ENCODE assay signal across 10 cellular contexts in the genomic region with DNA sequence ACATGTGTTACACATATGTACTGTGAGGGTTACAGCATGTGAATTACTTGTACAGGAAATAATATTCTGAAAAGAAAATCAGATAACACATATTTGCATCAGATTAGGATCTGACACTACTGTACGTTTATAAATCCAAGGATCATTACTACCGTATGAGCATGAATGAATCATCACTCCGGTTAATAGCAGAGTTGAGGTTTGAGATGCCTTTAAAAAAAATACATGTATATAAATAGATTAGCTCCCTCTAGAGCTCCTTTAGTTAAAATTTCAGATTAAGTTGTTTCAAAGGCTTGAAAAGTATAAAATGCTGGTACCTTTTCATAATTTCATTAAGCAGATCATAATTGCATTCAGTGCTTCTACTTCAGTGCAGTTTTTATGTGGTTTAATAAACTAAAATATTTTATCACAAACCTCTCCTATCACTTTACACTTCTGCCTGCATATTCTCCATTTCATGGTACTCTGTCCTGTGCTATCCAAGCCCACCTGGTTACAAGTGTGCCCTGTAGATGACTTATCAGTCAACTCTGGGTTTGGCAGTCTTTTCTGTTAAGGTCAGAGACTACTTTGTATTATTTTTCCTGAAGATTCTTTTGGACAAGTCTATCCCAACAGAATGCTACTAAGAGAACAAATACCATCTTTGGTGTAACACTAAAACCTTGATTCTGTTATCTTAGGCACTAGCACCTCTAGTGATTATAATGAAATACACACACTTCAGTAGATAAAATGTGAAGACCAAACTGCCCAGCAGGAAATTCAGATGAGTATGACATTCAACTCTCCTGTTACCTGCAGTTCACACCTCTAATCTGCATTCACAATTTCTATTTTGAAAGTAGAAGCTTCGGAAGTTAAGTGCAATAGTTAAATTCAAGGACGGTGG. TPM values are rescaled to one million over a fixed set of nuclear protein-coding genes. Genes with fewer than 3 reads are reported as not detected.
A peak's percentile ranks its signal among the peaks of the same experiment; 100 is the strongest.
DNase-seq lines count a peak whose midpoint lies in the region; ATAC-seq and TF ChIP-seq lines count a peak whose summit lies in the region.
"Had no signal": no experiment of that assay in that cellular context is flagged by ENCODE, and none has a peak within 500 bp of the region (broad histone marks: within the 10 kb centered on the region; RNA-seq: fewer than 3 reads in every experiment).

No MANE protein-coding gene starts in this region.

- H3K4me1 ChIP-seq in Loucy (ENCODE audit: insufficient read depth, low read length, poor library complexity, severe bottlenecking), result peaks cover 9% of the 10 kb centered on the region
- H3K4me1 ChIP-seq in osteoblast (ENCODE audit: insufficient read depth, low read length), result peaks cover 15% of the 10 kb centered on the region
- H3K4me1 ChIP-seq: testis had no signal

- H3K4me2 ChIP-seq in Loucy (ENCODE audit: low read depth, low read length, poor library complexity, severe bottlenecking), result no peak overlapping the region
- peak overlapping the region; percentile 33 for H3K4me2 ChIP-seq in osteoblast (ENCODE audit: insufficient read depth, low read length)

- H3K36me3 ChIP-seq in Loucy (ENCODE audit: insufficient read depth, low read length), result no peaks in the 10 kb centered on the region
- H3K36me3 ChIP-seq in osteoblast (ENCODE audit: insufficient read depth, low read length), result no peaks in the 10 kb centered on the region

- H3K79me2 ChIP-seq in Loucy (ENCODE audit: insufficient read depth, low read length) (no peaks in the 10 kb centered on the region), osteoblast (ENCODE audit: insufficient read depth, low read length) (no peaks in the 10 kb centered on the region)

- H3K4me3 ChIP-seq in Loucy (ENCODE audit: low read length, poor library complexity, severe bottlenecking) (no peak overlapping the region), osteoblast (ENCODE audit: insufficient read depth, low read length) (no peak overlapping the region)
- H3K4me3 ChIP-seq: GM12878, testis had no signal

- H3F3A ChIP-seq in Loucy (ENCODE audit: low read depth), result no peaks in the 10 kb centered on the region

- H2AFZ ChIP-seq in Loucy (ENCODE audit: low read length) (no peak overlapping the region), osteoblast (ENCODE audit: low read length) (no peak overlapping the region)

- no peaks in the 10 kb centered on the region for H3K9me3 ChIP-seq in Loucy (ENCODE audit: insufficient read depth, low read depth, low read length)
- H3K9me3 ChIP-seq in osteoblast (ENCODE audit: low read depth, low read length), result no peaks in the 10 kb centered on the region
- H3K9me3 ChIP-seq: testis had no signal

- no peak overlapping the region for H3K27ac ChIP-seq in osteoblast (ENCODE audit: low read depth, low read length)
- H3K27ac ChIP-seq: testis had no signal

- TF ChIP-seq CTCF in Loucy (conservative IDR thresholded peaks at IDR 0.05; ENCODE audit: low read length) (peak; percentile 5), osteoblast (IDR thresholded peaks at IDR 0.05; ENCODE audit: extremely low read depth, low read depth, low read length) (peak; percentile 19)

- H3K27me3 ChIP-seq in Loucy (ENCODE audit: insufficient read depth, low read length, poor library complexity, severe bottlenecking) (no peaks in the 10 kb centered on the region), osteoblast (ENCODE audit: insufficient read depth, low read length) (no peaks in the 10 kb centered on the region)
- H3K27me3 ChIP-seq: testis had no signal

- no peak for ATAC-seq in GM19328 (IDR thresholded peaks at IDR 0.05; ENCODE audit: unreplicated experiment)
- ATAC-seq: activated naive CD8-positive, alpha-beta T cell treated with anti-CD3 and anti-CD28 coated beads, Interleukin-2, amount 50 U/mL, for 24 hours; GM12878 had no signal

- no peaks in the 10 kb centered on the region for H3K9me2 ChIP-seq in Loucy (replicated peaks; ENCODE audit: low read depth, low read length)

- H3K9ac ChIP-seq in Loucy (ENCODE audit: low read depth, low read length, poor library complexity, severe bottlenecking), result no peak overlapping the region

- DNase-seq in EL (peak; percentile 76), dedifferentiated amniotic fluid mesenchymal stem cell (ENCODE audit: extremely low spot score) (peak; percentile 54), osteoblast (ENCODE audit: insufficient read length, low spot score, missing footprints) (peak; percentile 81), NCI-H526 treated with DMSO at 0.1 percent for 48 hours (lab: John Stamatoyannopoulos, UW) (no peak)
- DNase-seq in activated CD8-positive, alpha-beta memory T cell treated with anti-CD3 and anti-CD28 coated beads, Interleukin-2, amount 50 U/mL, for 48 hours, result no peak
- DNase-seq: activated naive CD8-positive, alpha-beta T cell treated with anti-CD3 and anti-CD28 coated beads, Interleukin-2, amount 50 U/mL, for 24 hours; testis had no signal

- H4K20me1 ChIP-seq in Loucy (ENCODE audit: insufficient read depth, low read length, poor library complexity, severe bottlenecking) (no peaks in the 10 kb centered on the region), osteoblast (ENCODE audit: insufficient read depth, low read length) (no peaks in the 10 kb centered on the region)

RNA-seq across cellular contexts. Expression of gene POU5F2, which starts 48.0 kb away (rescaled TPM):
- total RNA-seq in osteoblast, result 1.8 and 2.9 TPM in 2 replicates

Comparison
In these comparisons a context has a peak if more than half of its experiments do, and no peak if none do; other contexts are left out.
1. DNase-seq: peak in EL (single experiment), dedifferentiated amniotic fluid mesenchymal stem cell (single experiment) and osteoblast (single experiment); none in NCI-H526 treated with DMSO at 0.1 percent for 48 hours (single experiment) and activated CD8-positive, alpha-beta memory T cell treated with anti-CD3 and anti-CD28 coated beads, Interleukin-2, amount 50 U/mL, for 48 hours (single experiment).